ENCODE assay signal across 16 cellular contexts in the genomic region with DNA sequence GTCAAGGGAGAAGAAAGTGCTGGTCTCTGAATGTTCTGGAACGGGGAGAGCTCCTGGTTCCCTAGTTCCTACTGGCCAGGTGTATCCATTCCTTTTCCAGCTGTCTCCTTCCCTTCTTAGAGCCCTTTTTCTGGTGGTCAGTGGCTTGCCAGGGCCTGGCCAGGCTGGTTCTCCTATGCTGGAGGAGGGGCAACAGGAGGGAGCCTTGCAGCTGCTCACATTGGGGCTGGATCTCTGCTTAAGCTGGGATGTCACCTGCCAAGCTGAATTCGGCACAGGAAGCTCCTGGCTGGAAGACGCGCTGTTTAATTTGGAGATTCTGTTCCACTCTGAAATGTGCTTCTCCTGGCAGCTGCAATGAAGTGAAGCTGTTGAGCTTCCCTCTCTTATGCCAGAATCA. TPM values are rescaled to one million over a fixed set of nuclear protein-coding genes. Genes with fewer than 3 reads are reported as not detected.
DNase-seq lines count a peak whose midpoint lies in the region; TF ChIP-seq lines count a peak whose summit lies in the region.
"Had no signal": no experiment of that assay in that cellular context is flagged by ENCODE, and none has a peak within 500 bp of the region (broad histone marks: within the 10 kb centered on the region; RNA-seq: fewer than 3 reads in every experiment).

No MANE protein-coding gene starts in this region.

- H3K36me3 ChIP-seq in parathyroid adenoma (ENCODE audit: control insufficient read depth, insufficient read depth, low read length) (no peaks in the 10 kb centered on the region), prostate gland (no peaks in the 10 kb centered on the region)
- H3K36me3 ChIP-seq: BLaER1, HAP-1 had no signal

- H3K9me3 ChIP-seq in parathyroid adenoma (ENCODE audit: control insufficient read depth, low read length) = no peaks in the 10 kb centered on the region
- H3K9me3 ChIP-seq in prostate gland = no peaks in the 10 kb centered on the region
- H3K9me3 ChIP-seq: BLaER1, HAP-1 had no signal

- DNase-seq in NCI-H2081 (lab: John Stamatoyannopoulos, UW) (peak; percentile 11 to 40), NCI-H2081 treated with DMSO at 0.1 percent for 48 hours (lab: John Stamatoyannopoulos, UW) (no peak), chondrocyte (ENCODE audit: low spot score) (peak; percentile 41), prostate gland (ENCODE audit: low spot score) (no peak), inferior parietal cortex (ENCODE audit: extremely low spot score) (no peak), iPS-NIHi7 (ENCODE audit: extremely low spot score) (no peak)
- DNase-seq: 8988T; AML-193; Calu3; CD8-positive, alpha-beta memory T cell; DMS 273 treated with DMSO at 0.1 percent for 48 hours; GM23248 had no signal

- no peaks in the 10 kb centered on the region for H3K79me2 ChIP-seq in parathyroid adenoma

- no peaks in the 10 kb centered on the region for H3K9me3 Mint-ChIP-seq in chondrocyte (ENCODE audit: low read depth)
- H3K9me3 Mint-ChIP-seq: CD8-positive, alpha-beta memory T cell had no signal

- TF ChIP-seq POLR2A in prostate gland (IDR thresholded peaks at IDR 0.05) = no peak

- peaks cover 6% of the 10 kb centered on the region for H3K27me3 Mint-ChIP-seq in chondrocyte (ENCODE audit: low read depth)

- H3K27ac Mint-ChIP-seq in chondrocyte (ENCODE audit: unreplicated experiment) = no peak overlapping the region
- H3K27ac Mint-ChIP-seq: CD8-positive, alpha-beta memory T cell had no signal

- peak overlapping the region; percentile 1 for H3K4me2 ChIP-seq in parathyroid adenoma (ENCODE audit: low read length)
- H3K4me2 ChIP-seq: BLaER1 had no signal

- H3K27me3 ChIP-seq in parathyroid adenoma (ENCODE audit: control insufficient read depth, insufficient read depth, low read length) (no peaks in the 10 kb centered on the region), prostate gland (replicated peaks; ENCODE audit: insufficient read depth) (no peaks in the 10 kb centered on the region)
- H3K27me3 ChIP-seq: BLaER1 had no signal

- H3K4me1 ChIP-seq in parathyroid adenoma (peaks cover 7% of the 10 kb centered on the region), prostate gland (replicated peaks) (no peaks in the 10 kb centered on the region)

- H3K9ac ChIP-seq in parathyroid adenoma = no peak overlapping the region
- H3K9ac ChIP-seq: BLaER1, GM23248 had no signal

- H3K4me3 Mint-ChIP-seq in chondrocyte (ENCODE audit: unreplicated experiment) = no peak overlapping the region
- H3K4me3 Mint-ChIP-seq: CD8-positive, alpha-beta memory T cell had no signal

- H3K27ac ChIP-seq in parathyroid adenoma (no peak overlapping the region), prostate gland (no peak overlapping the region)
- H3K27ac ChIP-seq: BLaER1, GM23248 had no signal

- no peaks in the 10 kb centered on the region for H3K4me1 Mint-ChIP-seq in chondrocyte (ENCODE audit: low read depth)
- H3K4me1 Mint-ChIP-seq: CD8-positive, alpha-beta memory T cell had no signal

- no peak overlapping the region for H2AFZ ChIP-seq in parathyroid adenoma
- H2AFZ ChIP-seq: GM23248 had no signal

- no peak overlapping the region for H3K4me3 ChIP-seq in parathyroid adenoma (ENCODE audit: low read depth, low read length)
- H3K4me3 ChIP-seq in prostate gland = no peak overlapping the region
- H3K4me3 ChIP-seq: BLaER1, GM12878, GM23248, HAP-1 had no signal

- peaks cover 11% of the 10 kb centered on the region for H3K36me3 Mint-ChIP-seq in chondrocyte (ENCODE audit: low read depth)
- H3K36me3 Mint-ChIP-seq: CD8-positive, alpha-beta memory T cell had no signal

- no peak for TF ChIP-seq CTCF in chondrocyte (IDR thresholded peaks at IDR 0.05)
- TF ChIP-seq CTCF in parathyroid adenoma (IDR thresholded peaks at IDR 0.05) = no peak
- TF ChIP-seq CTCF in prostate gland (IDR thresholded peaks at IDR 0.05) = no peak

- intact Hi-C loops in prostate gland (cut with DNase I) = no loop called here

- 59% methylated on average over 4 of the region's 4 CpGs for whole genome bisulfite sequencing in prostate gland

RNA-seq across cellular contexts. Expression of gene POU3F1, which starts 56.0 kb away (rescaled TPM):
- total RNA-seq in chondrocyte = 1.3 to 11.7 TPM (median 1.6 TPM) in 3 replicates
- total RNA-seq in prostate gland = 1 to 10 TPM in 1 of 2 donors, under 1 TPM in 1; 0.09 to 3.4 TPM
- total RNA-seq: Calu3, GM23248 had no signal

Comparison
In these comparisons a context has a peak if more than half of its experiments do, and no peak if none do; other contexts are left out.
1. DNase-seq: peak in NCI-H2081 (2 of 2) and chondrocyte (single experiment); none in NCI-H2081 treated with DMSO at 0.1 percent for 48 hours (single experiment), prostate gland (single experiment), inferior parietal cortex (single experiment) and iPS-NIHi7 (single experiment).